In the genomic region with DNA sequence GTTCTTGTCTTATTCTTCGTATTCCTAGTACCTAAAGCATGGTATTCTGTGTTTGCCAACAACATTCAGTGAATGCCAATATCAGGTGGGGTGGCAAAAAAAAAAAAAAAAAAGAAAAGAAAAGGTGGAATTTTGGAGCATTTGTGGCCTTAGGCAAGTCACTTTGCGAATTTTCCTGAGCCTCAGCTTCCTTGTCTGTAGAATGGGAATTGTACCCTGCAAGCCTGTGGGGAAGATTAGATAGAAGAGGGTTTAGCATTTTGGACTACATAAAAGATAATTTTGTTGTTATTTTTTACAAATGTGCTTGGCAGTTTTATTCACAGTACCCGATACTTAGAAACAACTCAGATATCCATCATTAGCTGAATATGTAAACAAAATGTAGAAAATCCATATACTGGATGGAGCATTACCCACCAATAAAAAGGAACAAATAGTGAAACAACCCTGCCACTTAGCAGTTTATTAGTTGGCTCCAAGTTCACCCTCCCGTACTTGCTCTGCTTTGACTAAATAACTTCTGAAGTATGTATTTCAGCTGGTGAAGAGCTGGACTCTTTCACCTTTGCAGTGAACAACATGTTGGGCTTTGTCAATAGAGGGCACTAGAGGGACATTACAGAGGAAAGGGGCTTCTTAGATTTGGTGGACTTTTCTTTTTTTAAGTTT, we compare ENCODE assay signal across 8 cellular contexts. TPM values are rescaled to one million over a fixed set of nuclear protein-coding genes. Genes with fewer than 3 reads are reported as not detected.
DNase-seq lines count a peak whose midpoint lies in the region; ATAC-seq and TF ChIP-seq lines count a peak whose summit lies in the region.

No MANE protein-coding gene starts in this region.

- H3K9me3 Mint-ChIP-seq in activated naive CD8-positive, alpha-beta T cell (ENCODE audit: low read depth), result no peaks in the 10 kb centered on the region

- TF ChIP-seq POLR2A in tibial nerve (IDR thresholded peaks at IDR 0.05), result no peak
- TF ChIP-seq POLR2A in GM18505 (IDR thresholded peaks at IDR 0.05; ENCODE audit: borderline replicate concordance, extremely low read depth, insufficient read depth, insufficient read length), result no peak

- peak overlapping the region; percentile 67 for H3K27ac Mint-ChIP-seq in activated naive CD8-positive, alpha-beta T cell

- H3K27me3 ChIP-seq in KMS-11 (ENCODE audit: insufficient read depth, low read depth), result no peaks in the 10 kb centered on the region
- H3K27me3 ChIP-seq in tibial nerve, result no peaks in the 10 kb centered on the region

- no peaks in the 10 kb centered on the region for H3K36me3 ChIP-seq in KMS-11 (ENCODE audit: insufficient read depth)
- H3K36me3 ChIP-seq in tibial nerve, result peaks cover 0 to 6% (median 0%) of the 10 kb centered on the region in 3 donors

- H3K9me3 ChIP-seq in tibial nerve, result no peaks in the 10 kb centered on the region

- H3K4me3 Mint-ChIP-seq in activated naive CD8-positive, alpha-beta T cell, result no peak overlapping the region

- no peak overlapping the region for H2AFZ ChIP-seq in KMS-11 (ENCODE audit: low read depth)

- peak; percentile 31 for DNase-seq in NCI-H748 (lab: John Stamatoyannopoulos, UW; ENCODE audit: unreplicated experiment)
- DNase-seq in NCI-H748 treated with DMSO at 0.1 percent for 48 hours (lab: John Stamatoyannopoulos, UW), result no peak
- DNase-seq in hepatic stellate cell (ENCODE audit: low spot score), result peak; percentile 24
- peak in 1 of 2 donors; percentile 15 for DNase-seq in tibial nerve (ENCODE audit: low spot score in 2 of 2)
- DNase-seq in GM19238 (ENCODE audit: insufficient read length, low spot score), result no peak

- no peak for TF ChIP-seq EP300 in tibial nerve (IDR thresholded peaks at IDR 0.05)

- H3K79me2 ChIP-seq in KMS-11 (ENCODE audit: insufficient read depth, low read depth), result peaks cover 94% of the 10 kb centered on the region

- H4K20me1 ChIP-seq in KMS-11 (ENCODE audit: insufficient read depth), result 0 out of 2 replicates have a peak, but pooled peaks cover 16% of the 10 kb centered on the region

- no peak overlapping the region for H3K4me3 ChIP-seq in KMS-11 (IDR thresholded peaks at IDR 0.05; ENCODE audit: insufficient read depth, low read depth, low read length)
- H3K4me3 ChIP-seq in tibial nerve, result no peak overlapping the region

- 71 to 72% methylated on average over 4 of the region's 4 CpGs for WGBS in tibial nerve, 2 donors

- H3K9ac ChIP-seq in KMS-11, result no peak overlapping the region

- H3K36me3 Mint-ChIP-seq in activated naive CD8-positive, alpha-beta T cell, result no peaks in the 10 kb centered on the region

- H3K27ac ChIP-seq in KMS-11 (peak overlapping the region; percentile 62; the same call in 1 of the 2 replicates), tibial nerve (no peak overlapping the region)

- peaks cover 78% of the 10 kb centered on the region for H3K4me1 Mint-ChIP-seq in activated naive CD8-positive, alpha-beta T cell (ENCODE audit: low read depth)

- no peaks in the 10 kb centered on the region for H3K27me3 Mint-ChIP-seq in activated naive CD8-positive, alpha-beta T cell

- ATAC-seq in GM18505 (IDR thresholded peaks at IDR 0.05; ENCODE audit: unreplicated experiment), result no peak

- H3K4me1 ChIP-seq in KMS-11 (ENCODE audit: low read depth, poor library complexity, severe bottlenecking) (peaks cover 74% of the 10 kb centered on the region), tibial nerve (peaks cover 0 to 86% (median 45%) of the 10 kb centered on the region in 4 donors)

- peak; percentile 76 for TF ChIP-seq CTCF in KMS-11 (conservative IDR thresholded peaks at IDR 0.05; ENCODE audit: low read depth, low read length)
- peak in 3 of 5 experiments; percentile 34 to 59 (median 45) for TF ChIP-seq CTCF in tibial nerve (IDR thresholded peaks at IDR 0.05)

- H3K4me2 ChIP-seq in KMS-11, result peak overlapping the region; percentile 58; the same call in 1 of the 2 replicates

RNA-seq across cellular contexts. Expression of gene UBE2D2, which starts 13.6 kb away (rescaled TPM):
- total RNA-seq in tibial nerve, result 100 to 1,000 TPM in 2 of 4 donors, 10 to 100 TPM in 2; 85.9 to 118 (median 99.7) TPM

Comparison
In these comparisons a context has a peak if more than half of its experiments do, and no peak if none do; other contexts are left out.
1. DNase-seq: peak in NCI-H748 (single experiment) and hepatic stellate cell (single experiment); none in NCI-H748 treated with DMSO at 0.1 percent for 48 hours (single experiment) and GM19238 (single experiment).